ENCODE assay signal across 1 cellular context in genomic region chr11:14380947-14381555, GRCh38.
TF ChIP-seq lines count a peak whose summit lies in the region.

No MANE protein-coding gene starts in this region.

TF ChIP-seq in HEK293, 187 proteins besides CTCF, POLR2A, EP300 and RAD21 (continued from another document):
- TF ChIP-seq PRDM2 (tag by site-specific recombination; IDR thresholded peaks at IDR 0.05; ENCODE audit: borderline replicate concordance) (no peak), ZNF488 (tag by site-specific recombination; IDR thresholded peaks at IDR 0.05) (no peak), ZNF585B (tag by site-specific recombination; IDR thresholded peaks at IDR 0.05) (no peak), HIC1 (tag by site-specific recombination; IDR thresholded peaks at IDR 0.05) (peak; percentile 88), ZNF560 (tag by site-specific recombination; IDR thresholded peaks at IDR 0.05; ENCODE audit: borderline replicate concordance) (no peak), ZNF571 (tag by site-specific recombination; IDR thresholded peaks at IDR 0.05) (no peak), ZNF16 (tag by site-specific recombination; IDR thresholded peaks at IDR 0.05; ENCODE audit: low read depth) (no peak), REPIN1 (tag by site-specific recombination; IDR thresholded peaks at IDR 0.05; ENCODE audit: low read depth) (no peak), SCRT2 (tag by site-specific recombination; IDR thresholded peaks at IDR 0.05) (0 out of 2 replicates have a peak, but pooled peaks have one; percentile 14), ZNF362 (tag by site-specific recombination; IDR thresholded peaks at IDR 0.05) (no peak), ZNF114 (tag by site-specific recombination; IDR thresholded peaks at IDR 0.05) (no peak), ZNF549 (tag by site-specific recombination; IDR thresholded peaks at IDR 0.05) (no peak), ZNF510 (tag by site-specific recombination; IDR thresholded peaks at IDR 0.05; ENCODE audit: insufficient replicate concordance) (no peak), ZNF2 (tag by site-specific recombination; IDR thresholded peaks at IDR 0.05) (no peak), KLF16 (tag by site-specific recombination; IDR thresholded peaks at IDR 0.05) (0 out of 2 replicates have a peak, but pooled peaks have one; percentile 26), ZNF514 (tag by site-specific recombination; IDR thresholded peaks at IDR 0.05) (no peak), ZNF416 (tag by site-specific recombination; IDR thresholded peaks at IDR 0.05) (no peak), ZSCAN23 (tag by site-specific recombination; IDR thresholded peaks at IDR 0.05) (no peak), ZNF239 (tag by site-specific recombination; IDR thresholded peaks at IDR 0.05) (no peak), REST (tag by site-specific recombination; IDR thresholded peaks at IDR 0.05) (no peak), ZNF707 (tag by site-specific recombination; IDR thresholded peaks at IDR 0.05) (no peak), KLF8 (tag by site-specific recombination; IDR thresholded peaks at IDR 0.05) (no peak), ZNF791 (tag by site-specific recombination; IDR thresholded peaks at IDR 0.05) (no peak), ZBTB17 (tag by site-specific recombination; IDR thresholded peaks at IDR 0.05) (peak; percentile 75), ZNF555 (tag by site-specific recombination; conservative IDR thresholded peaks at IDR 0.05) (no peak), ZNF548 (tag by site-specific recombination; IDR thresholded peaks at IDR 0.05) (no peak), ZBTB11 (tag by site-specific recombination; conservative IDR thresholded peaks at IDR 0.05; ENCODE audit: low read depth) (peak; percentile 28; the same call in 1 of the 2 replicates), ZNF629 (tag by site-specific recombination; IDR thresholded peaks at IDR 0.05) (no peak), ZNF621 (tag by site-specific recombination; IDR thresholded peaks at IDR 0.05) (no peak), ZBTB8A (tag by site-specific recombination; IDR thresholded peaks at IDR 0.05) (peak; percentile 87), ZNF112 (tag by site-specific recombination; IDR thresholded peaks at IDR 0.05) (no peak), ZNF639 (tag by site-specific recombination; IDR thresholded peaks at IDR 0.05) (no peak), ZNF350 (tag by site-specific recombination; IDR thresholded peaks at IDR 0.05) (no peak), SP2 (tag by site-specific recombination; IDR thresholded peaks at IDR 0.05) (no peak), ZNF37A (tag by site-specific recombination; IDR thresholded peaks at IDR 0.05) (no peak), ATF2 (tag by site-specific recombination; IDR thresholded peaks at IDR 0.05; ENCODE audit: low read depth) (no peak), ZEB2 (tag by site-specific recombination; IDR thresholded peaks at IDR 0.05) (no peak), ZBTB20 (tag by site-specific recombination; IDR thresholded peaks at IDR 0.05) (peak; percentile 89), ZSCAN16 (tag by site-specific recombination; IDR thresholded peaks at IDR 0.05) (no peak), ZNF692 (tag by site-specific recombination; IDR thresholded peaks at IDR 0.05) (peak; percentile 69)
